16 cellular contexts compared by ENCODE assay signal in genomic region chr7:154699421-154699820, GRCh38.
"Had no signal": no experiment of that assay in that cellular context is flagged by ENCODE, and none has a peak within 500 bp of the region (broad histone marks: within the 10 kb centered on the region; RNA-seq: fewer than 3 reads in every experiment).

No MANE protein-coding gene starts in this region.

- DNase-seq: activated CD4-positive, CD25-positive, alpha-beta regulatory T cell treated with anti-CD3 and anti-CD28 coated beads, Interleukin-2, amount 50 U/mL, for 72 hours; activated gamma-delta T cell; activated T-cell treated with anti-CD3 and anti-CD28 coated beads for 4 hours; left colon; mammary epithelial cell; occipital lobe; right lobe of liver; tibial artery had no signal

- H3K9me3 Mint-ChIP-seq: T-helper 2 cell treated with Interferon-gamma antibody and Interleukin-4, amounts not matched to agents 5 μg/mL and 100 μg/mL, for 36 hours had no signal

- H3K27ac ChIP-seq: ascending aorta, cardiac muscle cell, esophagus muscularis mucosa, right lobe of liver, tibial artery, vagina had no signal

- H3K36me3 Mint-ChIP-seq: natural killer cell treated with Interleukin-12 subunit alpha and Interleukin-12 subunit beta and Interleukin-15 and Interleukin-18, amount 100 ng/mL, for 72 hours had no signal

- H3K27ac Mint-ChIP-seq: natural killer cell treated with Interleukin-12 subunit alpha and Interleukin-12 subunit beta and Interleukin-15 and Interleukin-18, amount 100 ng/mL, for 72 hours; progenitor cell of endocrine pancreas; T-helper 2 cell treated with Interferon-gamma antibody and Interleukin-4, amounts not matched to agents 5 μg/mL and 100 μg/mL, for 36 hours had no signal

- H3K27me3 Mint-ChIP-seq: natural killer cell treated with Interleukin-12 subunit alpha and Interleukin-12 subunit beta and Interleukin-15 and Interleukin-18, amount 100 ng/mL, for 72 hours; progenitor cell of endocrine pancreas had no signal

- ATAC-seq: left colon; natural killer cell treated with Interleukin-12 subunit alpha and Interleukin-12 subunit beta and Interleukin-15 and Interleukin-18, amount 100 ng/mL, for 72 hours had no signal

- FAIRE-seq: colon had no signal

- H3K4me3 Mint-ChIP-seq: natural killer cell treated with Interleukin-12 subunit alpha and Interleukin-12 subunit beta and Interleukin-15 and Interleukin-18, amount 100 ng/mL, for 72 hours; T-helper 2 cell treated with Interferon-gamma antibody and Interleukin-4, amounts not matched to agents 5 μg/mL and 100 μg/mL, for 36 hours had no signal
